1 cellular context compared by ENCODE assay signal in the genomic region with DNA sequence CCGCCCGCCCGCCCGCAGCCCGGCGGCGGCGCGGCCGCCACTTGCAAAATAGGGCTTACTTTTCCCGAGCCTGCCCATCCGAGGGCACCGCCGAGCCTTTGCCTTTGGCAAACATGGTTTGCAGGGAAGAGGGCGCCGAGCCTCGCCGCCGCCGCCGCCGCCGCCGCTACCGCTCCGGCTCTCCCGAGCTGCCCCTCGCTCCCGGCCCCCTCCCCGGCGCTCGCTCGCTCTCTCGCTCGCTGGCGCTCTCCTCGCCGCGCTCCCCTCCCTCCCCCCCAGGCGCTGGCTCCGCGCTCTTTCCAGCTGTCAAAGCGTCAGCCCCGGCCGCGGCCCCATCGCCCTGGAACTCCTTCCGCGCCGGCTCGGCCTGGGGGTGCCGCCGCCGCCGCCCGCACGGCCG.
TF ChIP-seq lines count a peak whose summit lies in the region.

No MANE protein-coding gene starts in this region.

TF ChIP-seq in IMR-90, 13 proteins besides CTCF, POLR2A, EP300 and RAD21 (continued from another document):
- TF ChIP-seq, protein P1, sequence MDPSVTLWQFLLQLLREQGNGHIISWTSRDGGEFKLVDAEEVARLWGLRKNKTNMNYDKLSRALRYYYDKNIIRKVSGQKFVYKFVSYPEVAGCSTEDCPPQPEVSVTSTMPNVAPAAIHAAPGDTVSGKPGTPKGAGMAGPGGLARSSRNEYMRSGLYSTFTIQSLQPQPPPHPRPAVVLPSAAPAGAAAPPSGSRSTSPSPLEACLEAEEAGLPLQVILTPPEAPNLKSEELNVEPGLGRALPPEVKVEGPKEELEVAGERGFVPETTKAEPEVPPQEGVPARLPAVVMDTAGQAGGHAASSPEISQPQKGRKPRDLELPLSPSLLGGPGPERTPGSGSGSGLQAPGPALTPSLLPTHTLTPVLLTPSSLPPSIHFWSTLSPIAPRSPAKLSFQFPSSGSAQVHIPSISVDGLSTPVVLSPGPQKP (IDR thresholded peaks at IDR 0.05; ENCODE audit: borderline replicate concordance, low read depth, low read length), result no peak
- TF ChIP-seq MAFK (IDR thresholded peaks at IDR 0.05; ENCODE audit: low read depth, low read length) (no peak), MXI1 (IDR thresholded peaks at IDR 0.05; ENCODE audit: borderline replicate concordance, low read depth, low read length) (no peak), SMC3 (IDR thresholded peaks at IDR 0.05; ENCODE audit: low read depth, low read length) (no peak), BHLHE40 (IDR thresholded peaks at IDR 0.05; ENCODE audit: low read depth, low read length) (no peak), CEBPB (IDR thresholded peaks at IDR 0.05; ENCODE audit: low read depth, low read length) (no peak), RFX5 (IDR thresholded peaks at IDR 0.05; ENCODE audit: low read depth, low read length) (no peak), CHD1 (IDR thresholded peaks at IDR 0.05; ENCODE audit: low read depth, low read length) (no peak), RCOR1 (IDR thresholded peaks at IDR 0.05; ENCODE audit: insufficient replicate concordance, low read length) (no peak), FOS (IDR thresholded peaks at IDR 0.05; ENCODE audit: low read depth, low read length) (no peak)
- TF ChIP-seq, protein P2, sequence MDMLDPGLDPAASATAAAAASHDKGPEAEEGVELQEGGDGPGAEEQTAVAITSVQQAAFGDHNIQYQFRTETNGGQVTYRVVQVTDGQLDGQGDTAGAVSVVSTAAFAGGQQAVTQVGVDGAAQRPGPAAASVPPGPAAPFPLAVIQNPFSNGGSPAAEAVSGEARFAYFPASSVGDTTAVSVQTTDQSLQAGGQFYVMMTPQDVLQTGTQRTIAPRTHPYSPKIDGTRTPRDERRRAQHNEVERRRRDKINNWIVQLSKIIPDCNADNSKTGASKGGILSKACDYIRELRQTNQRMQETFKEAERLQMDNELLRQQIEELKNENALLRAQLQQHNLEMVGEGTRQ (IDR thresholded peaks at IDR 0.05; ENCODE audit: low read depth, low read length), result no peak
